ENCODE assay signal across 28 cellular contexts in the genomic region with DNA sequence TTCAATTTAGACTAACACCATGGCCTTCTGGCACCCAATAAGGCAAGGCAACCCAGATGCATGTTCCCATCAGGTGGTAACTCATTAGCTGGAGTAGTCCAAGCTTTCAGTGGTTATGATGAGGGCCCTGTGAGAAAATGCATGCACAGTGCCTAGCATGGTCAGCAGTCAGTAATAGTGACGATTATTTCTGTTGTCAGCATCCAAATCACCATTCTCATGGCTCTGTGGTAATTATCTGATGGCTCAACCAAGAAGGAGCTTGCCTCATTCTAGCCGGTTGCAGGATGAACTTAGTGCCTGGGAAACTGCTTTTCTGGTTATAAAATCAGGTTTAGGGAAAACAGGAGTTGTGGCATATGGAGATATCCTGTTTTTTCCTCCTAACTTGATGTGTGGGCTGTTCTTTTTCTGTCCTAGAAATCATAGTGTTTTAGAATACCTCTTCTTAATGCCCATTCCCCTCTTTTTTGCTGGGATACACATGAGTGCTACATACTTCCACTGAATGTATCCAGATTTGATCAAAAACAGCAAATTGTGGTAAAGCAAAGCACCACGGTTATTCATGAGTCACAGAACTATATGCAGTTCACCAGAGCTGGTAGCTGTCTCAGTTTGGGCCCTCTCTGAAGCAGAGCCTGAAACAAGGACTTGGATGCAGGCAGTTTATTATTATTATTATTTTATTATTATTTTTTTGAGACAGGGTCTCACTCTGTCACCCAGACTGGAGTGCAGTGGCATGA.
DNase-seq lines count a peak whose midpoint lies in the region; ATAC-seq, FAIRE-seq and TF ChIP-seq lines count a peak whose summit lies in the region.
"Had no signal": no experiment of that assay in that cellular context is flagged by ENCODE, and none has a peak within 500 bp of the region (broad histone marks: within the 10 kb centered on the region; RNA-seq: fewer than 3 reads in every experiment).

No MANE protein-coding gene starts in this region.

- H3K9me3 ChIP-seq in upper lobe of left lung = no peaks in the 10 kb centered on the region
- H3K9me3 ChIP-seq: uterus had no signal

- H3K27me3 ChIP-seq in upper lobe of left lung = no peaks in the 10 kb centered on the region
- H3K27me3 ChIP-seq: uterus had no signal

- H3K4me1 ChIP-seq in upper lobe of left lung = peaks cover 0 to 3% (median 0%) of the 10 kb centered on the region in 4 donors
- H3K4me1 ChIP-seq: parathyroid adenoma, uterus had no signal

- ATAC-seq in SK-N-SH treated with all-trans-retinoic acid at 6 μM for 48 hours (peak; percentile 75), upper lobe of left lung (ENCODE audit: low FRiP score in 2 of 2) (peak; percentile 18 to 43), HG03159 (IDR thresholded peaks at IDR 0.05; ENCODE audit: unreplicated experiment) (no peak)
- ATAC-seq: activated naive CD8-positive, alpha-beta T cell treated with anti-CD3 and anti-CD28 coated beads, Interleukin-2, amount 50 U/mL, for 24 hours; right cardiac atrium; stimulated activated memory B cell treated with anti-CD40 and anti-IgM and Interleukin-4, amounts not matched to agents 10 μg/mL and 1 μg/mL and 100 μg/mL, for 72 hours had no signal

- no peak overlapping the region for H3K27ac ChIP-seq in upper lobe of left lung
- H3K27ac ChIP-seq: epithelial cell of prostate, parathyroid adenoma, uterus, VCaP had no signal

- no peak overlapping the region for H3K4me3 ChIP-seq in upper lobe of left lung
- H3K4me3 ChIP-seq: lung, uterus had no signal

- TF ChIP-seq POLR2A in GM12892 (IDR thresholded peaks at IDR 0.05; ENCODE audit: low read depth, low read length) (no peak), upper lobe of left lung (IDR thresholded peaks at IDR 0.05) (no peak)

- FAIRE-seq in GM12892 (lab: Jason Lieb, UNC) = peak; percentile 21
- FAIRE-seq: bronchial epithelial cell had no signal

- TF ChIP-seq EP300 in upper lobe of left lung (IDR thresholded peaks at IDR 0.05) = no peak

- no peak for DNase-seq in GM12892 (ENCODE audit: insufficient read length)
- DNase-seq in fibroblast of peridontal ligament (ENCODE audit: extremely low read depth) = peak; percentile 88
- no peak for DNase-seq in upper lobe of left lung
- DNase-seq in activated CD4-positive, CD25-positive, alpha-beta regulatory T cell treated with anti-CD3 and anti-CD28 coated beads, Interleukin-2, amount 50 U/mL, for 72 hours = no peak
- DNase-seq in putamen (ENCODE audit: low spot score) = no peak
- DNase-seq: activated CD4-positive, alpha-beta T cell treated with anti-CD3 and anti-CD28 coated beads, Interleukin-2, amount 10 ng/mL, durations not matched to agents 7 days and 5 days; activated naive CD8-positive, alpha-beta T cell treated with anti-CD3 and anti-CD28 coated beads, Interleukin-2, amount 50 U/mL, for 24 hours; activated T-cell treated with anti-CD3 and anti-CD28 coated beads, Interleukin-2, amount 50 U/mL, for 4 hours; CD4-positive, alpha-beta T cell; effector CD8-positive, alpha-beta T cell; H9; KG1; kidney glomerular epithelial cell; NCI-H1436; NCI-H2081 treated with DMSO at 0.1 percent for 48 hours; NCI-H748 treated with DMSO at 0.1 percent for 48 hours; right cardiac atrium; stimulated activated CD4-positive, alpha-beta T cell treated with anti-CD3 and anti-CD28 coated beads, Interleukin-12 subunit alpha, Interleukin-12 subunit beta, amount 100 ng/mL, for 4 hours; stimulated activated CD4-positive, alpha-beta T cell treated with anti-CD3 and anti-CD28 coated beads, Interleukin-4, amount 100 ng/mL, for 24 hours; uterus had no signal

- TF ChIP-seq CTCF in upper lobe of left lung (IDR thresholded peaks at IDR 0.05) = no peak

- no peaks in the 10 kb centered on the region for H3K36me3 ChIP-seq in upper lobe of left lung
- H3K36me3 ChIP-seq: uterus had no signal

- WGBS in upper lobe of left lung, 2 donors = 61 to 62% methylated on average over 3 of the region's 3 CpGs

TF ChIP-seq in SK-N-SH treated with all-trans-retinoic acid at 6 μM for 48 hours, 23 proteins besides CTCF, POLR2A, EP300 and RAD21:
- TF ChIP-seq ZNF70 (CRISPR knock-in tag; IDR thresholded peaks at IDR 0.05) = no peak
- no peak for TF ChIP-seq ZFP30 (CRISPR knock-in tag; IDR thresholded peaks at IDR 0.05)
- no peak for TF ChIP-seq OSR1 (CRISPR knock-in tag; IDR thresholded peaks at IDR 0.05)
- no peak for TF ChIP-seq ESRRG (CRISPR knock-in tag; IDR thresholded peaks at IDR 0.05)
- TF ChIP-seq BACH2 (CRISPR knock-in tag; IDR thresholded peaks at IDR 0.05; ENCODE audit: borderline replicate concordance) = no peak
- TF ChIP-seq, protein P1, sequence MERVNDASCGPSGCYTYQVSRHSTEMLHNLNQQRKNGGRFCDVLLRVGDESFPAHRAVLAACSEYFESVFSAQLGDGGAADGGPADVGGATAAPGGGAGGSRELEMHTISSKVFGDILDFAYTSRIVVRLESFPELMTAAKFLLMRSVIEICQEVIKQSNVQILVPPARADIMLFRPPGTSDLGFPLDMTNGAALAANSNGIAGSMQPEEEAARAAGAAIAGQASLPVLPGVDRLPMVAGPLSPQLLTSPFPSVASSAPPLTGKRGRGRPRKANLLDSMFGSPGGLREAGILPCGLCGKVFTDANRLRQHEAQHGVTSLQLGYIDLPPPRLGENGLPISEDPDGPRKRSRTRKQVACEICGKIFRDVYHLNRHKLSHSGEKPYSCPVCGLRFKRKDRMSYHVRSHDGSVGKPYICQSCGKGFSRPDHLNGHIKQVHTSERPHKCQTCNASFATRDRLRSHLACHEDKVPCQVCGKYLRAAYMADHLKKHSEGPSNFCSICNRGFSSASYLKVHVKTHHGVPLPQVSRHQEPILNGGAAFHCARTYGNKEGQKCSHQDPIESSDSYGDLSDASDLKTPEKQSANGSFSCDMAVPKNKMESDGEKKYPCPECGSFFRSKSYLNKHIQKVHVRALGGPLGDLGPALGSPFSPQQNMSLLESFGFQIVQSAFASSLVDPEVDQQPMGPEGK (CRISPR knock-in tag; IDR thresholded peaks at IDR 0.05; ENCODE audit: borderline replicate concordance) = no peak
- TF ChIP-seq, protein P2, sequence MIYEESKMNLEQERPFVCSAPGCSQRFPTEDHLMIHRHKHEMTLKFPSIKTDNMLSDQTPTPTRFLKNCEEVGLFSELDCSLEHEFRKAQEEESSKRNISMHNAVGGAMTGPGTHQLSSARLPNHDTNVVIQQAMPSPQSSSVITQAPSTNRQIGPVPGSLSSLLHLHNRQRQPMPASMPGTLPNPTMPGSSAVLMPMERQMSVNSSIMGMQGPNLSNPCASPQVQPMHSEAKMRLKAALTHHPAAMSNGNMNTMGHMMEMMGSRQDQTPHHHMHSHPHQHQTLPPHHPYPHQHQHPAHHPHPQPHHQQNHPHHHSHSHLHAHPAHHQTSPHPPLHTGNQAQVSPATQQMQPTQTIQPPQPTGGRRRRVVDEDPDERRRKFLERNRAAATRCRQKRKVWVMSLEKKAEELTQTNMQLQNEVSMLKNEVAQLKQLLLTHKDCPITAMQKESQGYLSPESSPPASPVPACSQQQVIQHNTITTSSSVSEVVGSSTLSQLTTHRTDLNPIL (CRISPR knock-in tag; IDR thresholded peaks at IDR 0.05; ENCODE audit: low read depth) = no peak
- no peak for TF ChIP-seq ZNF565 (CRISPR knock-in tag; conservative IDR thresholded peaks at IDR 0.05; ENCODE audit: low read depth)
- no peak for TF ChIP-seq ZC3H10 (CRISPR knock-in tag; IDR thresholded peaks at IDR 0.05)
- TF ChIP-seq, protein P3, sequence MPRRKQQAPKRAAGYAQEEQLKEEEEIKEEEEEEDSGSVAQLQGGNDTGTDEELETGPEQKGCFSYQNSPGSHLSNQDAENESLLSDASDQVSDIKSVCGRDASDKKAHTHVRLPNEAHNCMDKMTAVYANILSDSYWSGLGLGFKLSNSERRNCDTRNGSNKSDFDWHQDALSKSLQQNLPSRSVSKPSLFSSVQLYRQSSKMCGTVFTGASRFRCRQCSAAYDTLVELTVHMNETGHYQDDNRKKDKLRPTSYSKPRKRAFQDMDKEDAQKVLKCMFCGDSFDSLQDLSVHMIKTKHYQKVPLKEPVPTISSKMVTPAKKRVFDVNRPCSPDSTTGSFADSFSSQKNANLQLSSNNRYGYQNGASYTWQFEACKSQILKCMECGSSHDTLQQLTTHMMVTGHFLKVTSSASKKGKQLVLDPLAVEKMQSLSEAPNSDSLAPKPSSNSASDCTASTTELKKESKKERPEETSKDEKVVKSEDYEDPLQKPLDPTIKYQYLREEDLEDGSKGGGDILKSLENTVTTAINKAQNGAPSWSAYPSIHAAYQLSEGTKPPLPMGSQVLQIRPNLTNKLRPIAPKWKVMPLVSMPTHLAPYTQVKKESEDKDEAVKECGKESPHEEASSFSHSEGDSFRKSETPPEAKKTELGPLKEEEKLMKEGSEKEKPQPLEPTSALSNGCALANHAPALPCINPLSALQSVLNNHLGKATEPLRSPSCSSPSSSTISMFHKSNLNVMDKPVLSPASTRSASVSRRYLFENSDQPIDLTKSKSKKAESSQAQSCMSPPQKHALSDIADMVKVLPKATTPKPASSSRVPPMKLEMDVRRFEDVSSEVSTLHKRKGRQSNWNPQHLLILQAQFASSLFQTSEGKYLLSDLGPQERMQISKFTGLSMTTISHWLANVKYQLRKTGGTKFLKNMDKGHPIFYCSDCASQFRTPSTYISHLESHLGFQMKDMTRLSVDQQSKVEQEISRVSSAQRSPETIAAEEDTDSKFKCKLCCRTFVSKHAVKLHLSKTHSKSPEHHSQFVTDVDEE (CRISPR knock-in tag; IDR thresholded peaks at IDR 0.05) = no peak
- no peak for TF ChIP-seq TOX (CRISPR knock-in tag; IDR thresholded peaks at IDR 0.05; ENCODE audit: borderline replicate concordance)
- TF ChIP-seq GLIS3 (CRISPR knock-in tag; IDR thresholded peaks at IDR 0.05) = no peak
- no peak for TF ChIP-seq TCF4 (CRISPR knock-in tag; IDR thresholded peaks at IDR 0.05; ENCODE audit: borderline replicate concordance)
- TF ChIP-seq, protein P4, sequence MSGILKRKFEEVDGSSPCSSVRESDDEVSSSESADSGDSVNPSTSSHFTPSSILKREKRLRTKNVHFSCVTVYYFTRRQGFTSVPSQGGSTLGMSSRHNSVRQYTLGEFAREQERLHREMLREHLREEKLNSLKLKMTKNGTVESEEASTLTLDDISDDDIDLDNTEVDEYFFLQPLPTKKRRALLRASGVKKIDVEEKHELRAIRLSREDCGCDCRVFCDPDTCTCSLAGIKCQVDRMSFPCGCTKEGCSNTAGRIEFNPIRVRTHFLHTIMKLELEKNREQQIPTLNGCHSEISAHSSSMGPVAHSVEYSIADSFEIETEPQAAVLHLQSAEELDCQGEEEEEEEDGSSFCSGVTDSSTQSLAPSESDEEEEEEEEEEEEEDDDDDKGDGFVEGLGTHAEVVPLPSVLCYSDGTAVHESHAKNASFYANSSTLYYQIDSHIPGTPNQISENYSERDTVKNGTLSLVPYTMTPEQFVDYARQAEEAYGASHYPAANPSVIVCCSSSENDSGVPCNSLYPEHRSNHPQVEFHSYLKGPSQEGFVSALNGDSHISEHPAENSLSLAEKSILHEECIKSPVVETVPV (CRISPR knock-in tag; IDR thresholded peaks at IDR 0.05) = no peak
TF ChIP-seq in SK-N-SH treated with all-trans-retinoic acid at 6 μM for 48 hours: peak in this region for 0.
